4 cellular contexts compared by ENCODE assay signal in the genomic region with DNA sequence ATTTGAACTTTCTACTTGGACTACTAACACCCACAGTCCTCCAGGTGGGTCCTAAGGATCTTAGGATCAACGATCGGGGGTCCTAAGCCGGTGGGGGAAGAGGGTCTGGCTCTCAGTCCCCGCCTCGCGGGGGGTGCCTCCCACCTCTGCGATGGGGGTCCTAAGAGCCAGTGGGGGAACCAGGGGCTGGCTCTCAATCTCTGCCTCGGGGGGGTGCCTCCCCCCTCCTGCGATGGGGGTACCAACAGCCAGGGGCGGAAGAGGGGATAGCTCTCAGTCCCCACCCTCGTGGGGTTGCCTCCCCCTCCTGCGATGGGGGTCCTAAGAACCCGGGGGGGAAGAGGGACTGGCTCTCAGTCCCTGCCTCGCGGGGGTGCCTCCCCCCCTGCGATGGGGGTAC.
DNase-seq lines count a peak whose midpoint lies in the region; ATAC-seq and TF ChIP-seq lines count a peak whose summit lies in the region.
"Not testable (repeated sequence)": the region's sequence is repeated elsewhere in the genome, so short reads cannot be mapped to it uniquely, and the experiment has no call there.

No MANE protein-coding gene starts in this region.

- H3K23ac ChIP-seq in neuronal stem cell (ENCODE audit: low read depth, low read length, poor library complexity): not testable (repeated sequence)

- intact Hi-C loops in esophagus muscularis mucosa (cut with DNase I): not testable (repeated sequence)
- intact Hi-C loops in right cardiac atrium (cut with DNase I): loop anchor here in 1 of 4 donors (10.0 kb wide), 1 partner anchor 154 kb away; no protein-coding TSS in a partner anchor

- not testable (repeated sequence) for ATAC-seq in right cardiac atrium

- H2BK15ac ChIP-seq in neuronal stem cell (ENCODE audit: low read length): not testable (repeated sequence)

- not testable (repeated sequence) for H3K4me3 ChIP-seq in H7 (ENCODE audit: insufficient read depth, low read depth, low read length); esophagus muscularis mucosa; right cardiac atrium (ENCODE audit: low read length); neuronal stem cell (ENCODE audit: low read length in 2 of 2)

- not testable (repeated sequence) for H3K14ac ChIP-seq in neuronal stem cell (ENCODE audit: low read length)

- no CpG with 5 or more reads among the region's 16 CpGs for WGBS in esophagus muscularis mucosa
- 86% methylated on average over 12 of the region's 16 CpGs for WGBS in right cardiac atrium
- WGBS in neuronal stem cell (ENCODE audit: extremely low coverage in 2 of 2, insufficient read length in 2 of 2, insufficient replicate concordance in 1 of 2), 2 donors: no CpG with 5 or more reads among the region's 16 CpGs

- H3K9me3 ChIP-seq in esophagus muscularis mucosa; right cardiac atrium (ENCODE audit: control insufficient read depth, low read length); neuronal stem cell (replicated peaks in 1 of 2; ENCODE audit: control insufficient read depth in 2 of 2, insufficient read depth in 1 of 2, low read depth in 1 of 2, low read length in 2 of 2): not testable (repeated sequence)

- H2BK12ac ChIP-seq in neuronal stem cell (ENCODE audit: low read length): not testable (repeated sequence)

- DNase-seq in H7 (peak; percentile 22), esophagus muscularis mucosa (ENCODE audit: extremely low spot score) (peak; percentile 75), right cardiac atrium (peak in 2 of 3 donors; percentile 47 to 55)
- not testable (repeated sequence) for DNase-seq in neuronal stem cell (ENCODE audit: low spot score)

- not testable (repeated sequence) for H3K79me1 ChIP-seq in neuronal stem cell (ENCODE audit: low read depth, low read length)

- not testable (repeated sequence) for H3K27ac ChIP-seq in esophagus muscularis mucosa (replicated peaks in 1 of 4); right cardiac atrium (ENCODE audit: low read length); neuronal stem cell (replicated peaks; ENCODE audit: low read length)

- not testable (repeated sequence) for TF ChIP-seq POLR2A in esophagus muscularis mucosa (IDR thresholded peaks at IDR 0.05; ENCODE audit: low read depth)

- H3K9ac ChIP-seq in neuronal stem cell (ENCODE audit: low read depth, low read length, poor library complexity): not testable (repeated sequence)

- not testable (repeated sequence) for H2BK5ac ChIP-seq in neuronal stem cell (ENCODE audit: low read length)

- TF ChIP-seq EP300 in esophagus muscularis mucosa (IDR thresholded peaks at IDR 0.05): not testable (repeated sequence)

- not testable (repeated sequence) for H3K27me3 ChIP-seq in H7 (ENCODE audit: control insufficient read depth, insufficient read depth, low read length); right cardiac atrium (ENCODE audit: control insufficient read depth, insufficient read depth); neuronal stem cell (ENCODE audit: control insufficient read depth in 3 of 3, insufficient read depth in 3 of 3, low read depth in 1 of 3, low read length in 3 of 3)
- H3K27me3 ChIP-seq in esophagus muscularis mucosa: peaks cover 0 to 11% (median 0%) of the 10 kb centered on the region in 4 donors

- not testable (repeated sequence) for H3K4ac ChIP-seq in neuronal stem cell (ENCODE audit: low read length)

- H3K18ac ChIP-seq in neuronal stem cell (ENCODE audit: low read length): peak overlapping the region; percentile 17

- H3K4me2 ChIP-seq in neuronal stem cell (ENCODE audit: insufficient read depth, low read length, poor library complexity, severe bottlenecking): not testable (repeated sequence)

- H2AFZ ChIP-seq in neuronal stem cell (ENCODE audit: low read length): not testable (repeated sequence)

- H4K91ac ChIP-seq in neuronal stem cell (ENCODE audit: low read depth, low read length, poor library complexity): not testable (repeated sequence)

- not testable (repeated sequence) for H2AK5ac ChIP-seq in neuronal stem cell (ENCODE audit: low read depth, low read length)

- H3K4me1 ChIP-seq in esophagus muscularis mucosa; right cardiac atrium (ENCODE audit: control insufficient read depth, insufficient read depth, low read length); neuronal stem cell (ENCODE audit: control insufficient read depth in 2 of 2, insufficient read depth in 1 of 2, low read depth in 1 of 2, low read length in 2 of 2): not testable (repeated sequence)

- not testable (repeated sequence) for TF ChIP-seq CTCF in esophagus muscularis mucosa (IDR thresholded peaks at IDR 0.05)

- H2BK120ac ChIP-seq in neuronal stem cell (ENCODE audit: low read depth, low read length): not testable (repeated sequence)

- not testable (repeated sequence) for H3K36me3 ChIP-seq in H7 (replicated peaks; ENCODE audit: control insufficient read depth, insufficient read depth, low read length); esophagus muscularis mucosa; neuronal stem cell (replicated peaks in 1 of 2; ENCODE audit: control insufficient read depth in 2 of 2, insufficient read depth in 2 of 2, low read length in 2 of 2)

- H4K8ac ChIP-seq in neuronal stem cell (ENCODE audit: low read depth, low read length): not testable (repeated sequence)
